In the genomic region with DNA sequence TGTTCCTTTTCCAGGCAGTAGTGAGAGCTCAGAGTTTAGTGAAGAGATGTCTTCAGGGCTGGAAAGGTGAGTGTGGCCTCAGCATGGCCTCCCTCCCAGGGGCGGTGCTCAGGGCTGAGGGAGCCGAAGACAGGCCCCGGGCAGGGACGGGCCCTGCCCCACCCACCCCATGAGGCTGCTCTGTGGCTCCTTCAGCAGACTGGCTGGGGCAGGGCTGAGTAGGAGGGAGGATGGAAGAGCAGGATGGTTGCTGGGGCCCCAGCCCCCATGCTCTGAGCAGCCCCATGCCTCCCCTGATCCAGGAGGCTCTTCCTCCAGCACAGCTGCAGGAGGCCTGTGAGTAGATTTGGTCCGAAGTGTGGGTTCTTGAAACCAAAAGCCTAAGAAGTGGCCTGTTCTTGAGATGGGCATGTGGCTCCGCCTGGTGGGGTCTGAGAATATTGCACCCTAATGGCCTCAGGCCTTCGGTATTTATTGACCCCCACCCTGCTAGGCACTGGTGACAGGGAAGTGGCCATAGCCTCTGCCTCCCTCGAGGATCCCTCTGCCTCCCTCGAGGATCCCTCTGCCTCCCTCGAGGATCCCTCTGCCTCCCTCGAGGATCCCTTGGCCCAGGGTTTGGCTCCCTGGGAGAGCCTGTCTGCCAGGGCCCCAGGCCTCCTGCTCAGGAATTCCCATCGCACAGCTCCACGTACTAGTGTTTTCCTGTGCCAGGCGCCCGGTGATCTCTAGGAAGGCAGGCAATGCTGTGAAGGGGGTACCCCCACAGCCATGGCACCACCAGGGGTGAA, we compare ENCODE assay signal across 8 cellular contexts.
DNase-seq lines count a peak whose midpoint lies in the region; ATAC-seq and TF ChIP-seq lines count a peak whose summit lies in the region.

No MANE protein-coding gene starts in this region.

- H3K9me2 ChIP-seq in PC-3 (replicated peaks; ENCODE audit: low read length): no peaks in the 10 kb centered on the region

- H3K27me3 ChIP-seq in PC-3 (ENCODE audit: low read length) (no peaks in the 10 kb centered on the region), fibroblast of lung (ENCODE audit: control insufficient read depth, insufficient read depth, low read length) (peaks cover 2% of the 10 kb centered on the region)

- intact Hi-C loops in PC-3 (cut with micrococcal nuclease): loop anchor here (1.0 kb wide), 2 partner anchors 234 to 259 kb away; no protein-coding TSS in a partner anchor

- no peak overlapping the region for H2AFZ ChIP-seq in PC-3 (ENCODE audit: low read length)
- no peak overlapping the region for H2AFZ ChIP-seq in fibroblast of lung (ENCODE audit: low read length)

- H3K9me3 ChIP-seq in PC-3 (ENCODE audit: low read length): no peaks in the 10 kb centered on the region
- H3K9me3 ChIP-seq in fibroblast of lung (ENCODE audit: control insufficient read depth, insufficient read depth, low read depth, low read length): no peaks in the 10 kb centered on the region

- ATAC-seq in PC-3: peak; percentile 65
- peak; percentile 87 to 89 for ATAC-seq in stimulated activated naive B cell treated with anti-CD40 and anti-IgM and Interleukin-4, amounts not matched to agents 10 μg/mL and 1 μg/mL and 100 μg/mL, for 72 hours (replicated peaks)
- no peak for ATAC-seq in HG02938 (IDR thresholded peaks at IDR 0.05; ENCODE audit: unreplicated experiment)

- H3K27ac ChIP-seq in PC-3 (ENCODE audit: low read length): no peak overlapping the region
- no peak overlapping the region for H3K27ac ChIP-seq in fibroblast of lung (ENCODE audit: insufficient read depth, low read length)

- TF ChIP-seq CTCF in PC-3 (conservative IDR thresholded peaks at IDR 0.05; ENCODE audit: low read depth, low read length): peak; percentile 80
- peak; percentile 93 to 97 for TF ChIP-seq CTCF in fibroblast of lung (conservative IDR thresholded peaks at IDR 0.05 in 1 of 2, IDR thresholded peaks at IDR 0.05 in 1 of 2; ENCODE audit: low read depth in 1 of 2, low read length in 2 of 2)
- TF ChIP-seq CTCF in nephron progenitor cell (IDR thresholded peaks at IDR 0.05): peak; percentile 96

- H3K9me3 Mint-ChIP-seq in nephron progenitor cell: no peaks in the 10 kb centered on the region
- no peaks in the 10 kb centered on the region for H3K9me3 Mint-ChIP-seq in stimulated activated naive B cell treated with anti-CD40 and anti-IgM and Interleukin-4, amounts not matched to agents 10 μg/mL and 1 μg/mL and 100 μg/mL, for 72 hours

- no peaks in the 10 kb centered on the region for H4K20me1 ChIP-seq in PC-3 (ENCODE audit: low read length)
- no peaks in the 10 kb centered on the region for H4K20me1 ChIP-seq in fibroblast of lung (ENCODE audit: control insufficient read depth, extremely low read depth, insufficient read depth, low read length)

- H3K9ac ChIP-seq in PC-3 (ENCODE audit: low read length) (no peak overlapping the region), fibroblast of lung (ENCODE audit: insufficient read depth, low read length) (peak overlapping the region; percentile 7)

- H3K27ac Mint-ChIP-seq in nephron progenitor cell: no peak overlapping the region
- H3K27ac Mint-ChIP-seq in stimulated activated naive B cell treated with anti-CD40 and anti-IgM and Interleukin-4, amounts not matched to agents 10 μg/mL and 1 μg/mL and 100 μg/mL, for 72 hours: no peak overlapping the region

- H3K27me3 Mint-ChIP-seq in nephron progenitor cell (ENCODE audit: low read depth, poor library complexity): peaks cover 4% of the 10 kb centered on the region
- no peaks in the 10 kb centered on the region for H3K27me3 Mint-ChIP-seq in stimulated activated naive B cell treated with anti-CD40 and anti-IgM and Interleukin-4, amounts not matched to agents 10 μg/mL and 1 μg/mL and 100 μg/mL, for 72 hours

- no peak overlapping the region for H3K4me3 ChIP-seq in PC-3 (ENCODE audit: low read length)
- H3K4me3 ChIP-seq in fibroblast of lung (replicated peaks in 1 of 4; ENCODE audit: control extremely low read depth in 1 of 4, insufficient read depth in 1 of 4, low read depth in 3 of 4, low read length in 4 of 4): no peak overlapping the region

- peak; percentile 43 for DNase-seq in DMS53 treated with DMSO at 0.1 percent for 48 hours (lab: John Stamatoyannopoulos, UW; ENCODE audit: unreplicated experiment)
- DNase-seq in HK-2 (ENCODE audit: unreplicated experiment): peak; percentile 74
- peak; percentile 78 for DNase-seq in PC-3
- DNase-seq in activated T-cell treated with anti-CD3 and anti-CD28 coated beads, Interleukin-2, amount 50 U/mL, for 1 hour: peak; percentile 82
- peak; percentile 62 to 89 for DNase-seq in fibroblast of lung (ENCODE audit: low read depth in 2 of 2)
- DNase-seq in nephron progenitor cell: peak; percentile 87
- DNase-seq in stimulated activated naive B cell treated with anti-CD40 and anti-IgM and Interleukin-4, amounts not matched to agents 10 μg/mL and 1 μg/mL and 100 μg/mL, for 72 hours: peak; percentile 68

- peaks cover 16% of the 10 kb centered on the region for H3K4me1 ChIP-seq in PC-3 (ENCODE audit: insufficient read depth, low read length)
- peaks cover 5% of the 10 kb centered on the region for H3K4me1 ChIP-seq in fibroblast of lung (ENCODE audit: control insufficient read depth, extremely low read depth, insufficient read depth, low read length)

- peaks cover 44% of the 10 kb centered on the region for H3K4me1 Mint-ChIP-seq in nephron progenitor cell
- peaks cover 0 to 7% of the 10 kb centered on the region in 2 donors for H3K4me1 Mint-ChIP-seq in stimulated activated naive B cell treated with anti-CD40 and anti-IgM and Interleukin-4, amounts not matched to agents 10 μg/mL and 1 μg/mL and 100 μg/mL, for 72 hours

- CTCF ChIA-PET in PC-3 (lab: Charles Lee): no interaction called here

- H3K36me3 ChIP-seq in PC-3 (ENCODE audit: low read depth, low read length): no peaks in the 10 kb centered on the region
- H3K36me3 ChIP-seq in fibroblast of lung (ENCODE audit: control insufficient read depth, insufficient read depth, low read length): no peaks in the 10 kb centered on the region

- H3K4me3 Mint-ChIP-seq in nephron progenitor cell: no peak overlapping the region
- no peak overlapping the region for H3K4me3 Mint-ChIP-seq in stimulated activated naive B cell treated with anti-CD40 and anti-IgM and Interleukin-4, amounts not matched to agents 10 μg/mL and 1 μg/mL and 100 μg/mL, for 72 hours

- H3K4me2 ChIP-seq in PC-3 (ENCODE audit: low read length) (no peak overlapping the region), fibroblast of lung (ENCODE audit: extremely low read depth, insufficient read depth, low read length) (no peak overlapping the region)

- no peaks in the 10 kb centered on the region for H3F3A ChIP-seq in PC-3 (ENCODE audit: low read length, unreplicated experiment)

- H3K79me2 ChIP-seq in PC-3 (ENCODE audit: low read length): no peaks in the 10 kb centered on the region
- H3K79me2 ChIP-seq in fibroblast of lung (ENCODE audit: control insufficient read depth, insufficient read depth, low read length): no peaks in the 10 kb centered on the region

- H3K36me3 Mint-ChIP-seq in nephron progenitor cell (ENCODE audit: low read depth): no peaks in the 10 kb centered on the region
- peaks cover 3 to 4% of the 10 kb centered on the region in 2 donors for H3K36me3 Mint-ChIP-seq in stimulated activated naive B cell treated with anti-CD40 and anti-IgM and Interleukin-4, amounts not matched to agents 10 μg/mL and 1 μg/mL and 100 μg/mL, for 72 hours

- POLR2A ChIA-PET in PC-3 (lab: Charles Lee; ENCODE audit: unreplicated experiment): no interaction called here

- BruUV-seq in PC-3 (replicated peaks; lab: Mats Ljungman, UMichigan): no TSS peak
